ENCODE assay signal across 8 cellular contexts in the genomic region with DNA sequence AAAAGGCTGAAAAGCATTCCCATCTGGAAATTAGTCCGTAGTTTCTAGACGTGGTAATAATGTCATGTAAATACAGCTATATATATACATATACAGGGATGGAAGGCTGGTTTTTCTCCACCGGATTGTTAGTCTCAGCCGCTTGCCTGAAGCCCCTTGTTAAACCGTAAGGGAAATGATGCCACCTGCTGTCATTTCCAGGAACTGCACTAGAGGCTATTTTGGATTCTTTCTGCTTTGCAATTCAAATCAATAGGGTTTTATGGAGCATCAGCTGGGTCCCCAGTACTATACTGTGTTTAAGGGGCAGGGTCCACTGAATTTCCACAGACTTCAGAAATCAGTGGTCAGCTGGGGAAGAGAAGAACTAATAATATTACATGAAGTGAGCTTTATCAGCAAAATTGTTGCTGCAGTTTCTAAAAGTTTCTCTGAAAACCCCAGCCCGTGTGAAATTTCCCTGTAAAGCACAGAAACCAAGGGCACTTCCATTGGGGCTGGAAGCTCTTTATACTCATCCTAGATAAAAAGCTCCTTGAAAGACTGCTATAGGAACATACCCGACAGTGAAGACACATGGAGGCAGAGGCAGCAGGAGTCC. TPM values are rescaled to one million over a fixed set of nuclear protein-coding genes. Genes with fewer than 3 reads are reported as not detected.
DNase-seq lines count a peak whose midpoint lies in the region; ATAC-seq and TF ChIP-seq lines count a peak whose summit lies in the region.

No MANE protein-coding gene starts in this region.

- H3K27ac Mint-ChIP-seq in type B pancreatic cell, result no peak overlapping the region

- no peaks in the 10 kb centered on the region for H3K9me3 Mint-ChIP-seq in type B pancreatic cell

- no peaks in the 10 kb centered on the region for H3K9me3 ChIP-seq in gastroesophageal sphincter
- no peaks in the 10 kb centered on the region for H3K9me3 ChIP-seq in parathyroid adenoma (ENCODE audit: control insufficient read depth, low read length)

- H3K4me3 Mint-ChIP-seq in type B pancreatic cell, result no peak overlapping the region

- CTCF ChIA-PET in BJ (lab: Yijun Ruan, JAX), result interaction anchor here (0.6 to 3.9 kb wide), 39 partner anchors 9 to 472 kb away, joined by 3 to 51 read pairs (median 5); a partner anchor contains a TSS

- H3K4me2 ChIP-seq in parathyroid adenoma (ENCODE audit: low read length), result no peak overlapping the region

- H3K36me3 ChIP-seq in BJ (ENCODE audit: control insufficient read depth, insufficient read depth, low read length) (no peaks in the 10 kb centered on the region), gastroesophageal sphincter (peaks cover 0 to 30% of the 10 kb centered on the region in 2 donors), parathyroid adenoma (ENCODE audit: control insufficient read depth, insufficient read depth, low read length) (no peaks in the 10 kb centered on the region)

- DNase-seq in BJ (ENCODE audit: low read depth), result no peak
- DNase-seq in M059J (ENCODE audit: low read depth), result peak; percentile 76
- DNase-seq in SHP77 treated with DMSO at 0.1 percent for 48 hours (lab: John Stamatoyannopoulos, UW), result peak; percentile 74
- DNase-seq in activated effector memory CD4-positive, alpha-beta T cell treated with anti-CD3 and anti-CD28 coated beads, Interleukin-2, amount 50 U/mL, for 16 hours, result peak; percentile 87
- peak; percentile 80 for DNase-seq in type B pancreatic cell (ENCODE audit: extremely low spot score, unreplicated experiment)

- POLR2A ChIA-PET in BJ (lab: Charles Lee), result interaction anchor here (0.6 kb wide), 1 partner anchor 21 kb away, joined by 4 read pairs; no protein-coding TSS in a partner anchor

- no peak for TF ChIP-seq EP300 in gastroesophageal sphincter (IDR thresholded peaks at IDR 0.05)

- no peaks in the 10 kb centered on the region for H3K79me2 ChIP-seq in parathyroid adenoma

- H3K27me3 Mint-ChIP-seq in type B pancreatic cell, result peaks cover 34% of the 10 kb centered on the region

- H3K4me1 ChIP-seq in gastroesophageal sphincter (peaks cover 0 to 51% (median 12%) of the 10 kb centered on the region in 3 donors), parathyroid adenoma (peaks cover 12% of the 10 kb centered on the region)

- no peak overlapping the region for H3K4me3 ChIP-seq in BJ (ENCODE audit: low read depth, low read length)
- H3K4me3 ChIP-seq in gastroesophageal sphincter, result no peak overlapping the region
- no peak overlapping the region for H3K4me3 ChIP-seq in parathyroid adenoma (ENCODE audit: low read depth, low read length)

- ATAC-seq in GM19395 (IDR thresholded peaks at IDR 0.05; ENCODE audit: unreplicated experiment) (peak; percentile 76), gastroesophageal sphincter (peak; percentile 52)

- no peaks in the 10 kb centered on the region for H3K36me3 Mint-ChIP-seq in type B pancreatic cell

- H3K9ac ChIP-seq in parathyroid adenoma, result no peak overlapping the region

- H3K4me1 Mint-ChIP-seq in type B pancreatic cell (ENCODE audit: unreplicated experiment), result peaks cover 11% of the 10 kb centered on the region

- H3K27me3 ChIP-seq in BJ (ENCODE audit: control insufficient read depth, insufficient read depth, low read length), result peaks cover 4% of the 10 kb centered on the region
- H3K27me3 ChIP-seq in gastroesophageal sphincter, result no peaks in the 10 kb centered on the region
- no peaks in the 10 kb centered on the region for H3K27me3 ChIP-seq in parathyroid adenoma (ENCODE audit: control insufficient read depth, insufficient read depth, low read length)

- no peak overlapping the region for H2AFZ ChIP-seq in parathyroid adenoma

- TF ChIP-seq POLR2A in gastroesophageal sphincter (IDR thresholded peaks at IDR 0.05), result no peak

- peak; percentile 90 for TF ChIP-seq CTCF in BJ (IDR thresholded peaks at IDR 0.05; ENCODE audit: insufficient read depth, low read depth, low read length)
- TF ChIP-seq CTCF in gastroesophageal sphincter (IDR thresholded peaks at IDR 0.05), result peak; percentile 90 to 97 (median 93)
- peak; percentile 82 for TF ChIP-seq CTCF in parathyroid adenoma (IDR thresholded peaks at IDR 0.05)
- peak; percentile 92 for TF ChIP-seq CTCF in type B pancreatic cell (conservative IDR thresholded peaks at IDR 0.05)

- WGBS in gastroesophageal sphincter (ENCODE audit: low coverage in 1 of 2), 2 donors, result 22 to 26% methylated on average over 6 to 7 of the region's 7 CpGs

- H3K27ac ChIP-seq in gastroesophageal sphincter (peak overlapping the region in 2 of 4 donors; percentile 4 to 17), parathyroid adenoma (no peak overlapping the region)

RNA-seq across cellular contexts. Expression of a gene that starts 33.8 kb away (rescaled TPM):
- 79.1 and 125 TPM in 2 replicates for polyA plus RNA-seq in BJ (2011; rRNA removed)
- 62.1 and 64.5 TPM in 2 replicates for polyA minus RNA-seq in BJ (2011; rRNA and poly(A)+ RNA removed)
- total RNA-seq in M059J (2014; rRNA removed; shearing (Covaris generic)), result 79.3 and 110 TPM in 2 replicates
- total RNA-seq in gastroesophageal sphincter, result 100 to 1,000 TPM in 1 of 4 donors, 10 to 100 TPM in 3; 83.7 to 127 (median 95.8) TPM
- total RNA-seq in type B pancreatic cell (ENCODE audit: low replicate concordance), result 93.8 and 103 TPM in 2 replicates

RNA-seq across cellular contexts. Expression of a gene that starts 58.0 kb away (rescaled TPM):
- not detected in 2 replicates for polyA plus RNA-seq in BJ (2011; rRNA removed)
- polyA minus RNA-seq in BJ (2011; rRNA and poly(A)+ RNA removed), result not detected in 2 replicates
- 0.15 and 0.81 TPM in 2 replicates for total RNA-seq in M059J (2014; rRNA removed; shearing (Covaris generic))
- total RNA-seq in gastroesophageal sphincter (10 to 100 TPM; 14.5 to 20.6 (median 17.3) TPM), type B pancreatic cell (ENCODE audit: low replicate concordance) (0.75 and 5.4 TPM in 2 replicates)
